ENCODE assay signal across 21 cellular contexts in genomic region chr12:5064913-5065490, GRCh38. TPM values are rescaled to one million over a fixed set of nuclear protein-coding genes. Genes with fewer than 3 reads are reported as not detected.
DNase-seq lines count a peak whose midpoint lies in the region; ATAC-seq, FAIRE-seq and TF ChIP-seq lines count a peak whose summit lies in the region.
"Had no signal": no experiment of that assay in that cellular context is flagged by ENCODE, and none has a peak within 500 bp of the region (broad histone marks: within the 10 kb centered on the region; RNA-seq: fewer than 3 reads in every experiment).

No MANE protein-coding gene starts in this region.

- no peak overlapping the region for H2BK120ac ChIP-seq in trophoblast cell (ENCODE audit: insufficient read depth, low read length, poor library complexity)

- ATAC-seq in aorta (ENCODE audit: low FRiP score) (no peak), left lobe of liver (no peak)
- ATAC-seq: CD8-positive, alpha-beta T cell; GM23338; HCT116 had no signal

- H2BK12ac ChIP-seq in trophoblast cell (ENCODE audit: low read length) = no peak overlapping the region

- no peaks in the 10 kb centered on the region for H3K27me3 ChIP-seq in ascending aorta
- H3K27me3 ChIP-seq in trophoblast cell (ENCODE audit: insufficient read depth, low read length) = no peaks in the 10 kb centered on the region
- no peaks in the 10 kb centered on the region for H3K27me3 ChIP-seq in aorta (ENCODE audit: control insufficient read depth in 1 of 2, insufficient read depth in 2 of 2, low read length in 1 of 2)
- H3K27me3 ChIP-seq: BLaER1 had no signal

- H3K4me3 ChIP-seq in ascending aorta (no peak overlapping the region), trophoblast cell (ENCODE audit: low read depth, low read length) (no peak overlapping the region), aorta (ENCODE audit: low read length in 2 of 2) (no peak overlapping the region), kidney (ENCODE audit: low read length in 2 of 2) (no peak overlapping the region)
- H3K4me3 ChIP-seq: BLaER1, GM23338 had no signal

- no peak overlapping the region for H2AK5ac ChIP-seq in trophoblast cell (ENCODE audit: low read length)

- H2AFZ ChIP-seq in trophoblast cell (ENCODE audit: insufficient read depth, low read length, poor library complexity) = no peak overlapping the region
- H2AFZ ChIP-seq: GM23338 had no signal

- H3K9ac ChIP-seq in trophoblast cell (ENCODE audit: low read length) (no peak overlapping the region), kidney (ENCODE audit: low read length in 2 of 2) (no peak overlapping the region)
- H3K9ac ChIP-seq: BLaER1 had no signal

- H3K4me1 ChIP-seq in ascending aorta (peaks cover under 1 to 37% of the 10 kb centered on the region in 2 donors), trophoblast cell (ENCODE audit: control insufficient read depth in 1 of 2, insufficient read depth in 2 of 2, low read length in 2 of 2) (no peaks in the 10 kb centered on the region), aorta (ENCODE audit: control insufficient read depth in 1 of 2, insufficient read depth in 2 of 2, low read length in 2 of 2) (no peaks in the 10 kb centered on the region), kidney (ENCODE audit: control insufficient read depth in 1 of 2, insufficient read depth in 1 of 2, low read depth in 1 of 2, low read length in 2 of 2) (no peaks in the 10 kb centered on the region)

- no peaks in the 10 kb centered on the region for H3K36me3 ChIP-seq in ascending aorta
- no peaks in the 10 kb centered on the region for H3K36me3 ChIP-seq in trophoblast cell (ENCODE audit: control insufficient read depth in 1 of 2, insufficient read depth in 2 of 2, low read length in 2 of 2)
- no peaks in the 10 kb centered on the region for H3K36me3 ChIP-seq in aorta (ENCODE audit: control insufficient read depth in 1 of 2, insufficient read depth in 2 of 2, low read length in 1 of 2)
- no peaks in the 10 kb centered on the region for H3K36me3 ChIP-seq in kidney (ENCODE audit: control insufficient read depth in 1 of 2, insufficient read depth in 2 of 2, low read length in 2 of 2)
- H3K36me3 ChIP-seq: BLaER1 had no signal

- no peaks in the 10 kb centered on the region for H3K79me2 ChIP-seq in trophoblast cell (ENCODE audit: control insufficient read depth, insufficient read depth, low read length, poor library complexity)

- DNase-seq in EH (ENCODE audit: low read depth) (peak; percentile 15), ascending aorta (ENCODE audit: low spot score in 2 of 2) (no peak), trophoblast cell (peak; percentile 65 to 83), aorta (no peak), CD1c-positive myeloid dendritic cell (ENCODE audit: extremely low spot score) (no peak), left lobe of liver (ENCODE audit: low spot score) (no peak), kidney (no peak)
- DNase-seq: 8988T; Calu3; CD8-positive, alpha-beta T cell; DMS79 treated with DMSO at 0.1 percent for 48 hours; EL; H7; HFFc6 had no signal

- intact Hi-C loops in ascending aorta (cut with DNase I) = loop anchor here (2.0 kb wide), 1 partner anchor 14 kb away; no protein-coding TSS in a partner anchor
- intact Hi-C loops in aorta (cut with DNase I) = loop anchor here in 1 of 2 donors (5.0 kb wide), 1 partner anchor 38 kb away; no protein-coding TSS in a partner anchor
- intact Hi-C loops in kidney (cut with DNase I) = no loop called here

- no peak overlapping the region for H4K12ac ChIP-seq in trophoblast cell (ENCODE audit: low read depth, low read length)

- TF ChIP-seq CTCF in ascending aorta (IDR thresholded peaks at IDR 0.05) (no peak), kidney (IDR thresholded peaks at IDR 0.05; ENCODE audit: borderline replicate concordance, extremely low read depth, insufficient read depth) (no peak)

- H3K14ac ChIP-seq in trophoblast cell (ENCODE audit: low read length) = no peak overlapping the region

- H3K27ac ChIP-seq in ascending aorta (peak overlapping the region; percentile 75 to 76), trophoblast cell (ENCODE audit: low read depth, low read length) (no peak overlapping the region), aorta (ENCODE audit: low read depth in 1 of 2, low read length in 2 of 2) (peak overlapping the region; percentile 39 to 72), kidney (ENCODE audit: low read depth in 2 of 2, low read length in 2 of 2) (no peak overlapping the region)
- H3K27ac ChIP-seq: BLaER1 had no signal

- H3K18ac ChIP-seq in trophoblast cell (ENCODE audit: low read length) = no peak overlapping the region

- H2BK5ac ChIP-seq in trophoblast cell (ENCODE audit: low read depth, low read length, poor library complexity) = no peak overlapping the region

- no peak overlapping the region for H3K4ac ChIP-seq in trophoblast cell (ENCODE audit: low read depth, low read length)

- H3K79me1 ChIP-seq in trophoblast cell (ENCODE audit: low read length) = no peaks in the 10 kb centered on the region

- H4K91ac ChIP-seq in trophoblast cell (ENCODE audit: low read depth, low read length) = no peak overlapping the region

- H3K23ac ChIP-seq in trophoblast cell (ENCODE audit: low read length) = no peak overlapping the region

- H3K9me3 ChIP-seq in ascending aorta (no peaks in the 10 kb centered on the region), trophoblast cell (ENCODE audit: insufficient read depth, low read depth, low read length) (no peaks in the 10 kb centered on the region), aorta (ENCODE audit: control insufficient read depth, low read length) (no peaks in the 10 kb centered on the region), kidney (ENCODE audit: control insufficient read depth in 1 of 2, low read length in 2 of 2) (no peaks in the 10 kb centered on the region)
- H3K9me3 ChIP-seq: BLaER1 had no signal

- no peak overlapping the region for H4K8ac ChIP-seq in trophoblast cell (ENCODE audit: low read depth, low read length)

- H3K4me2 ChIP-seq in trophoblast cell (ENCODE audit: low read length) = no peak overlapping the region
- H3K4me2 ChIP-seq: GM23338 had no signal

- no CpG with 5 or more reads among the region's 3 CpGs for WGBS in trophoblast cell (ENCODE audit: extremely low coverage, insufficient coverage, insufficient read length)
- WGBS in aorta, 2 donors = 33 to 42% methylated on average over 3 of the region's 3 CpGs

- no peak for FAIRE-seq in kidney (lab: Jason Lieb, UNC)

RNA-seq across cellular contexts. Expression of gene KCNA5, which starts 21.3 kb away (rescaled TPM):
- total RNA-seq in ascending aorta (39.1 TPM), aorta (10 to 100 TPM; 84.7 to 84.9 TPM), left lobe of liver (0.05 TPM), kidney (2.9 TPM)
- not detected in 2 replicates for polyA plus RNA-seq in trophoblast cell (2013)
- polyA plus RNA-seq in aorta (10 to 100 TPM in 1 of 2 donors, 1 to 10 TPM in 1; 2.4 to 13.4 TPM), kidney (ENCODE audit: insufficient read depth, low read depth, low replicate concordance) (1.8 TPM)
- total RNA-seq: A673; Calu3; CD8-positive, alpha-beta T cell; G401; HFFc6 had no signal
- polyA plus RNA-seq: AG04450, CD14-positive monocyte had no signal

Comparison
In these comparisons a context has a peak if more than half of its experiments do, and no peak if none do; other contexts are left out.
1. DNase-seq: peak in EH (single experiment) and trophoblast cell (2 of 2); none in ascending aorta (0 of 2), aorta (0 of 2), CD1c-positive myeloid dendritic cell (single experiment), left lobe of liver (single experiment) and kidney (single experiment).
2. H3K27ac ChIP-seq: peak in ascending aorta (2 of 2) and aorta (2 of 2); none in trophoblast cell (single experiment) and kidney (0 of 2).
3. RNA of gene KCNA5, which starts 21.3 kb away (total RNA-seq): 84.7 to 84.9 TPM in aorta and 39.1 TPM in ascending aorta (single experiment); 2.9 TPM in kidney (single experiment) and 0.05 TPM in left lobe of liver (single experiment); every median in the first group is over 10 times any median in the second.